In genomic region chr5:65925601-65926275, GRCh38 we compare ENCODE assay signal across 1 cellular context.
TF ChIP-seq lines count a peak whose summit lies in the region.

No MANE protein-coding gene starts in this region.

TF ChIP-seq in Ishikawa, 13 proteins besides CTCF, POLR2A, EP300 and RAD21 (continued from another document):
- peak; percentile 52 for TF ChIP-seq TAF1 (IDR thresholded peaks at IDR 0.05; ENCODE audit: low read depth)
- no peak for TF ChIP-seq NFIC (IDR thresholded peaks at IDR 0.05)
TF ChIP-seq in Ishikawa: peak in this region for 5.
